In the genomic region with DNA sequence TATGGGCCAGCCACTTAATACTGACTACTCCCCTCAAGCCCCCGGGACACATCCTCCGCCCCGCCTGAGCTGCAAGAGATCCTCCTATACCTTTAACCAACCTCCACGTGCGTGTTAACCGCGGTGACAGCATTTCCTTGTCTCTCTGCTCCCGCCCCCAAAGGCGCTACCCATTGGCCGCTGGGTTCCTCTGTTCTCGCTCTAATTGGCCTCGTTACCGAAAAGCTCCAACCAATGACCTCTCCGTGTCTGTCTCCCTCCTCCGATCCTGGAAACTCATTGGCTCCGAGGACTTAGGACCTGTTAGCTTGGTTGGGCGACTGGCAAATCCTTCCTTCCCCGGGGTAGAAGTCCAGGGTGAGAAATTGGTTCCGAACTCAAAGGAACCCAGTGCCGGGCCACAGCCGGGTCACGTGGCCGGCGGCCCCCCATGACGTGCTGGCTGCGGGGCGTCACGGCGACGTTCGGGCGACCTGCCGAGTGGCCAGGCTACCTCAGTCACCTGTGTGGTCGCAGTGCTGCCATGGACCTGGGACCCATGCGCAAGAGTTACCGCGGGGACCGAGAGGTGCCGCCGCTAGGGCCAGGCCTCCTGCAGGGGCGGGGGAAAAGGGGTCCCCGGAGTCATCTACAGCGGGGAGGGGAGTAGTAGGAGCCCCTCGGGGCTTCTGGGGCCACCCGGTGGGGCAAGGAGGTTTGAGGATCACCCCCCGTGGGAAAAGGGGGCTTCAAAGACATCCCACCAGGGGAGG, we compare ENCODE assay signal across 1 cellular context.
A peak's percentile ranks its signal among the peaks of the same experiment; 100 is the strongest.
TF ChIP-seq lines count a peak whose summit lies in the region.

A gene (plus strand): TSS at position 326 of the 752 bp plus-strand sequence. CDS start 105 bp downstream, at position 431.

TF ChIP-seq in K562, 482 proteins besides CTCF, POLR2A, EP300 and RAD21 (continued from another document and continues in another):
- TF ChIP-seq, protein P1, sequence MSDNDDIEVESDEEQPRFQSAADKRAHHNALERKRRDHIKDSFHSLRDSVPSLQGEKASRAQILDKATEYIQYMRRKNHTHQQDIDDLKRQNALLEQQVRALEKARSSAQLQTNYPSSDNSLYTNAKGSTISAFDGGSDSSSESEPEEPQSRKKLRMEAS (CRISPR knock-in tag; IDR thresholded peaks at IDR 0.05), result peak; percentile 97
- TF ChIP-seq ZC3H8 (IDR thresholded peaks at IDR 0.05), result no peak
- TF ChIP-seq CCAR2 (IDR thresholded peaks at IDR 0.05; ENCODE audit: low read depth, low read length), result no peak
- no peak for TF ChIP-seq PRPF4 (IDR thresholded peaks at IDR 0.05; ENCODE audit: insufficient read depth, low read depth, low read length, poor library complexity, severe bottlenecking)
- TF ChIP-seq TEAD2 (tag; IDR thresholded peaks at IDR 0.05), result no peak
- TF ChIP-seq, protein P2, sequence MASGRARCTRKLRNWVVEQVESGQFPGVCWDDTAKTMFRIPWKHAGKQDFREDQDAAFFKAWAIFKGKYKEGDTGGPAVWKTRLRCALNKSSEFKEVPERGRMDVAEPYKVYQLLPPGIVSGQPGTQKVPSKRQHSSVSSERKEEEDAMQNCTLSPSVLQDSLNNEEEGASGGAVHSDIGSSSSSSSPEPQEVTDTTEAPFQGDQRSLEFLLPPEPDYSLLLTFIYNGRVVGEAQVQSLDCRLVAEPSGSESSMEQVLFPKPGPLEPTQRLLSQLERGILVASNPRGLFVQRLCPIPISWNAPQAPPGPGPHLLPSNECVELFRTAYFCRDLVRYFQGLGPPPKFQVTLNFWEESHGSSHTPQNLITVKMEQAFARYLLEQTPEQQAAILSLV (tag; IDR thresholded peaks at IDR 0.05), result no peak
- no peak for TF ChIP-seq MYBL2 (IDR thresholded peaks at IDR 0.05; ENCODE audit: low read depth)
- TF ChIP-seq MYBL2 (CRISPR knock-in tag; IDR thresholded peaks at IDR 0.05; ENCODE audit: borderline replicate concordance), result no peak
- TF ChIP-seq NCOR1 (IDR thresholded peaks at IDR 0.05), result no peak
- no peak for TF ChIP-seq SIX5 (IDR thresholded peaks at IDR 0.05; ENCODE audit: borderline replicate concordance in 1 of 2, insufficient read depth in 1 of 2, low read depth in 1 of 2, low read length in 2 of 2)
- TF ChIP-seq ZNF146 (CRISPR knock-in tag; IDR thresholded peaks at IDR 0.05; ENCODE audit: unreplicated experiment), result no peak
- peak; percentile 58 for TF ChIP-seq ZFX (CRISPR knock-in tag; IDR thresholded peaks at IDR 0.05)
- TF ChIP-seq CBFA2T2 (conservative IDR thresholded peaks at IDR 0.05), result peak; percentile 49
- TF ChIP-seq, protein P3, sequence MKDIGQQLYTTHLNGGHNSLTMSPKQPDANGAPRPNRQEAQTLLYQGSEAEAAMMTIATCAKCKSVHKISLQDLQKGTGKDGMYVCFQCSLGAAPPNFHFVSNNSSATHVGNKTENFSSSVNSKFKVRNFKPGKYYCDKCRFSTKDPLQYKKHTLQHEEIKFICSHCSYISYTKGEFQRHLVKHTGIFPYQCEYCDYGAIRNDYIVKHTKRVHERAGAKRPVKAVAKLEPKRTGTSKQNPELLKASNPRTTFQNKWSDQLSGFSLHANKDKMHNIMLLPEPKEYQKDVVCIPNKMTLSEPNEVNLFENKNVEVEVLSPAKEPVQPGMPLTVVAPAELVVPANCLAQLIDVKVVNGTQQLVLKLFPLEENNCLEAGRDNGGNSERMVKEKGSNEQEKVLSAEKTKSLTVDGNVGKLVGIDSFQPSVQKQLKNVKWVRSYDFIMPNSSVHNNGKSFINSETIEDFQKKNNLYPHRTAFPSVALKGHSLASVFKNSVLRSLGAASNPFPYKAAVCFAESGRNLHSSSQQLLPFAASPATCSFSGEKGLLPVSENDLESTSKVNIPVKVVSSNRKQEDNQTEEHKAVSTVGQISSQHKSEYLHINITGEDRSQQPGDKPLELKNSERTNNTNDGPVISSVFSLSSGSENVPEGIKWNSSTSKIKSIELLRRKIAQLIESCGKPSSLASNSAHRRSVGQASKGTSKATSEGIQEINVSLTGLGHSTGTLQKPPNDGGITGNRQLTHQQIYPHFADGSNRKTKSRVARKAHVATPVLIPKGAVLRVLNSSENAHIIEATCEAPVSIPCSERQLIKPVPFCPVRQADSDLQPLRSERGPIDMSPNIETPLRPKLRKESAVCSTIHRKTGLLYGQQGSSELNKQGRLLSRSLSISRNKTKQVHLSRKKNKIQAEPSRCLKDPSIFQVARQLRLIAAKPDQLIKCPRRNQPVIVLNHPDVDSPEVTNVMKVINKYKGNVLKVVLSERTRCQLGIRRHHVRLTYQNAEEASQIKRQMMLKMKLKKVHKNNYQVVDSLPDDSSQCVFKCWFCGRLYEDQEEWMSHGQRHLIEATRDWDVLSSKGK (CRISPR knock-in tag; IDR thresholded peaks at IDR 0.05), result no peak
- TF ChIP-seq, protein P4, sequence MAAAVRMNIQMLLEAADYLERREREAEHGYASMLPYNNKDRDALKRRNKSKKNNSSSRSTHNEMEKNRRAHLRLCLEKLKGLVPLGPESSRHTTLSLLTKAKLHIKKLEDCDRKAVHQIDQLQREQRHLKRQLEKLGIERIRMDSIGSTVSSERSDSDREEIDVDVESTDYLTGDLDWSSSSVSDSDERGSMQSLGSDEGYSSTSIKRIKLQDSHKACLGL (CRISPR knock-in tag; IDR thresholded peaks at IDR 0.05; ENCODE audit: borderline replicate concordance, poor library complexity, severe bottlenecking), result peak; percentile 25
- TF ChIP-seq RAD51 (IDR thresholded peaks at IDR 0.05; ENCODE audit: borderline replicate concordance, low read depth), result peak; percentile 82; the same call in 1 of the 2 replicates
- TF ChIP-seq GATAD2B (IDR thresholded peaks at IDR 0.05; ENCODE audit: borderline replicate concordance), result no peak
- peak; percentile 52 for TF ChIP-seq EGR1 (conservative IDR thresholded peaks at IDR 0.05)
- peak; percentile 35; the same call in 1 of the 2 replicates for TF ChIP-seq CBX1 (IDR thresholded peaks at IDR 0.05; ENCODE audit: low read depth)
- TF ChIP-seq, protein P5, sequence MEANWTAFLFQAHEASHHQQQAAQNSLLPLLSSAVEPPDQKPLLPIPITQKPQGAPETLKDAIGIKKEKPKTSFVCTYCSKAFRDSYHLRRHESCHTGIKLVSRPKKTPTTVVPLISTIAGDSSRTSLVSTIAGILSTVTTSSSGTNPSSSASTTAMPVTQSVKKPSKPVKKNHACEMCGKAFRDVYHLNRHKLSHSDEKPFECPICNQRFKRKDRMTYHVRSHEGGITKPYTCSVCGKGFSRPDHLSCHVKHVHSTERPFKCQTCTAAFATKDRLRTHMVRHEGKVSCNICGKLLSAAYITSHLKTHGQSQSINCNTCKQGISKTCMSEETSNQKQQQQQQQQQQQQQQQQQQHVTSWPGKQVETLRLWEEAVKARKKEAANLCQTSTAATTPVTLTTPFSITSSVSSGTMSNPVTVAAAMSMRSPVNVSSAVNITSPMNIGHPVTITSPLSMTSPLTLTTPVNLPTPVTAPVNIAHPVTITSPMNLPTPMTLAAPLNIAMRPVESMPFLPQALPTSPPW (CRISPR knock-in tag; IDR thresholded peaks at IDR 0.05), result peak; percentile 6; the same call in 1 of the 2 replicates
- TF ChIP-seq, protein P6, sequence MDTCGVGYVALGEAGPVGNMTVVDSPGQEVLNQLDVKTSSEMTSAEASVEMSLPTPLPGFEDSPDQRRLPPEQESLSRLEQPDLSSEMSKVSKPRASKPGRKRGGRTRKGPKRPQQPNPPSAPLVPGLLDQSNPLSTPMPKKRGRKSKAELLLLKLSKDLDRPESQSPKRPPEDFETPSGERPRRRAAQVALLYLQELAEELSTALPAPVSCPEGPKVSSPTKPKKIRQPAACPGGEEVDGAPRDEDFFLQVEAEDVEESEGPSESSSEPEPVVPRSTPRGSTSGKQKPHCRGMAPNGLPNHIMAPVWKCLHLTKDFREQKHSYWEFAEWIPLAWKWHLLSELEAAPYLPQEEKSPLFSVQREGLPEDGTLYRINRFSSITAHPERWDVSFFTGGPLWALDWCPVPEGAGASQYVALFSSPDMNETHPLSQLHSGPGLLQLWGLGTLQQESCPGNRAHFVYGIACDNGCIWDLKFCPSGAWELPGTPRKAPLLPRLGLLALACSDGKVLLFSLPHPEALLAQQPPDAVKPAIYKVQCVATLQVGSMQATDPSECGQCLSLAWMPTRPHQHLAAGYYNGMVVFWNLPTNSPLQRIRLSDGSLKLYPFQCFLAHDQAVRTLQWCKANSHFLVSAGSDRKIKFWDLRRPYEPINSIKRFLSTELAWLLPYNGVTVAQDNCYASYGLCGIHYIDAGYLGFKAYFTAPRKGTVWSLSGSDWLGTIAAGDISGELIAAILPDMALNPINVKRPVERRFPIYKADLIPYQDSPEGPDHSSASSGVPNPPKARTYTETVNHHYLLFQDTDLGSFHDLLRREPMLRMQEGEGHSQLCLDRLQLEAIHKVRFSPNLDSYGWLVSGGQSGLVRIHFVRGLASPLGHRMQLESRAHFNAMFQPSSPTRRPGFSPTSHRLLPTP (IDR thresholded peaks at IDR 0.05; ENCODE audit: borderline replicate concordance, extremely low read depth, insufficient read length), result no peak
- no peak for TF ChIP-seq ZNF644 (tag; IDR thresholded peaks at IDR 0.05; ENCODE audit: low read depth)
- TF ChIP-seq NR2C1 (IDR thresholded peaks at IDR 0.05), result no peak
- no peak for TF ChIP-seq NR2C1 (tag; IDR thresholded peaks at IDR 0.05)
- TF ChIP-seq ZNF239 (CRISPR knock-in tag; IDR thresholded peaks at IDR 0.05), result no peak
- no peak for TF ChIP-seq ZNF232 (CRISPR knock-in tag; IDR thresholded peaks at IDR 0.05)
- TF ChIP-seq, protein P7, sequence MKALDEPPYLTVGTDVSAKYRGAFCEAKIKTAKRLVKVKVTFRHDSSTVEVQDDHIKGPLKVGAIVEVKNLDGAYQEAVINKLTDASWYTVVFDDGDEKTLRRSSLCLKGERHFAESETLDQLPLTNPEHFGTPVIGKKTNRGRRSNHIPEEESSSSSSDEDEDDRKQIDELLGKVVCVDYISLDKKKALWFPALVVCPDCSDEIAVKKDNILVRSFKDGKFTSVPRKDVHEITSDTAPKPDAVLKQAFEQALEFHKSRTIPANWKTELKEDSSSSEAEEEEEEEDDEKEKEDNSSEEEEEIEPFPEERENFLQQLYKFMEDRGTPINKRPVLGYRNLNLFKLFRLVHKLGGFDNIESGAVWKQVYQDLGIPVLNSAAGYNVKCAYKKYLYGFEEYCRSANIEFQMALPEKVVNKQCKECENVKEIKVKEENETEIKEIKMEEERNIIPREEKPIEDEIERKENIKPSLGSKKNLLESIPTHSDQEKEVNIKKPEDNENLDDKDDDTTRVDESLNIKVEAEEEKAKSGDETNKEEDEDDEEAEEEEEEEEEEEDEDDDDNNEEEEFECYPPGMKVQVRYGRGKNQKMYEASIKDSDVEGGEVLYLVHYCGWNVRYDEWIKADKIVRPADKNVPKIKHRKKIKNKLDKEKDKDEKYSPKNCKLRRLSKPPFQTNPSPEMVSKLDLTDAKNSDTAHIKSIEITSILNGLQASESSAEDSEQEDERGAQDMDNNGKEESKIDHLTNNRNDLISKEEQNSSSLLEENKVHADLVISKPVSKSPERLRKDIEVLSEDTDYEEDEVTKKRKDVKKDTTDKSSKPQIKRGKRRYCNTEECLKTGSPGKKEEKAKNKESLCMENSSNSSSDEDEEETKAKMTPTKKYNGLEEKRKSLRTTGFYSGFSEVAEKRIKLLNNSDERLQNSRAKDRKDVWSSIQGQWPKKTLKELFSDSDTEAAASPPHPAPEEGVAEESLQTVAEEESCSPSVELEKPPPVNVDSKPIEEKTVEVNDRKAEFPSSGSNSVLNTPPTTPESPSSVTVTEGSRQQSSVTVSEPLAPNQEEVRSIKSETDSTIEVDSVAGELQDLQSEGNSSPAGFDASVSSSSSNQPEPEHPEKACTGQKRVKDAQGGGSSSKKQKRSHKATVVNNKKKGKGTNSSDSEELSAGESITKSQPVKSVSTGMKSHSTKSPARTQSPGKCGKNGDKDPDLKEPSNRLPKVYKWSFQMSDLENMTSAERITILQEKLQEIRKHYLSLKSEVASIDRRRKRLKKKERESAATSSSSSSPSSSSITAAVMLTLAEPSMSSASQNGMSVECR (CRISPR knock-in tag; IDR thresholded peaks at IDR 0.05), result peak; percentile 82
- TF ChIP-seq BRF1 (IDR thresholded peaks at IDR 0.05; ENCODE audit: borderline replicate concordance, extremely low read depth, insufficient read length), result no peak
- TF ChIP-seq RUNX1 (IDR thresholded peaks at IDR 0.05; ENCODE audit: low read depth), result no peak
- TF ChIP-seq ZNF224 (CRISPR knock-in tag; IDR thresholded peaks at IDR 0.05), result no peak
- no peak for TF ChIP-seq KDM1A (IDR thresholded peaks at IDR 0.05)
- TF ChIP-seq SMARCA5 (IDR thresholded peaks at IDR 0.05), result no peak
- TF ChIP-seq ZNF445 (CRISPR knock-in tag; IDR thresholded peaks at IDR 0.05; ENCODE audit: low read depth), result no peak
- no peak for TF ChIP-seq BMI1 (IDR thresholded peaks at IDR 0.05; ENCODE audit: low read length)
- TF ChIP-seq, protein P8, sequence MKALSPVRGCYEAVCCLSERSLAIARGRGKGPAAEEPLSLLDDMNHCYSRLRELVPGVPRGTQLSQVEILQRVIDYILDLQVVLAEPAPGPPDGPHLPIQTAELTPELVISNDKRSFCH (CRISPR knock-in tag; IDR thresholded peaks at IDR 0.05), result no peak
- TF ChIP-seq, protein P8 (tag; IDR thresholded peaks at IDR 0.05), result 0 out of 2 replicates have a peak, but pooled peaks have one; percentile 22
- TF ChIP-seq MCM2 (IDR thresholded peaks at IDR 0.05; ENCODE audit: low read depth), result no peak
- TF ChIP-seq GTF2E2 (tag; IDR thresholded peaks at IDR 0.05), result 0 out of 2 replicates have a peak, but pooled peaks have one; percentile 43
- no peak for TF ChIP-seq TARDBP (IDR thresholded peaks at IDR 0.05)
- TF ChIP-seq SRSF3 (IDR thresholded peaks at IDR 0.05; ENCODE audit: insufficient read depth, low read length), result no peak
- TF ChIP-seq HCFC1 (IDR thresholded peaks at IDR 0.05; ENCODE audit: low read depth, low read length), result peak; percentile 42; the same call in 1 of the 2 replicates
- peak; percentile 67; the same call in 1 of the 2 replicates for TF ChIP-seq GABPB1 (CRISPR knock-in tag; IDR thresholded peaks at IDR 0.05)
- TF ChIP-seq, protein P9, sequence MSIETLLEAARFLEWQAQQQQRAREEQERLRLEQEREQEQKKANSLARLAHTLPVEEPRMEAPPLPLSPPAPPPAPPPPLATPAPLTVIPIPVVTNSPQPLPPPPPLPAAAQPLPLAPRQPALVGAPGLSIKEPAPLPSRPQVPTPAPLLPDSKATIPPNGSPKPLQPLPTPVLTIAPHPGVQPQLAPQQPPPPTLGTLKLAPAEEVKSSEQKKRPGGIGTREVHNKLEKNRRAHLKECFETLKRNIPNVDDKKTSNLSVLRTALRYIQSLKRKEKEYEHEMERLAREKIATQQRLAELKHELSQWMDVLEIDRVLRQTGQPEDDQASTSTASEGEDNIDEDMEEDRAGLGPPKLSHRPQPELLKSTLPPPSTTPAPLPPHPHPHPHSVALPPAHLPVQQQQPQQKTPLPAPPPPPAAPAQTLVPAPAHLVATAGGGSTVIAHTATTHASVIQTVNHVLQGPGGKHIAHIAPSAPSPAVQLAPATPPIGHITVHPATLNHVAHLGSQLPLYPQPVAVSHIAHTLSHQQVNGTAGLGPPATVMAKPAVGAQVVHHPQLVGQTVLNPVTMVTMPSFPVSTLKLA (conservative IDR thresholded peaks at IDR 0.05), result peak; percentile 96 to 98
- TF ChIP-seq TSC22D4 (tag; IDR thresholded peaks at IDR 0.05), result no peak
- no peak for TF ChIP-seq NUFIP1 (IDR thresholded peaks at IDR 0.05; ENCODE audit: partially characterized antibody)
- no peak for TF ChIP-seq SRSF1 (IDR thresholded peaks at IDR 0.05; ENCODE audit: low read depth, low read length)
- TF ChIP-seq SMARCA4 (IDR thresholded peaks at IDR 0.05), result no peak
- no peak for TF ChIP-seq TRIM28 (IDR thresholded peaks at IDR 0.05)
- TF ChIP-seq NFRKB (IDR thresholded peaks at IDR 0.05; ENCODE audit: low read depth), result no peak
- TF ChIP-seq NFIX (CRISPR knock-in tag; IDR thresholded peaks at IDR 0.05; ENCODE audit: low read depth), result no peak
